Comparison of ENCODE assay signal across 21 cellular contexts in the genomic region with DNA sequence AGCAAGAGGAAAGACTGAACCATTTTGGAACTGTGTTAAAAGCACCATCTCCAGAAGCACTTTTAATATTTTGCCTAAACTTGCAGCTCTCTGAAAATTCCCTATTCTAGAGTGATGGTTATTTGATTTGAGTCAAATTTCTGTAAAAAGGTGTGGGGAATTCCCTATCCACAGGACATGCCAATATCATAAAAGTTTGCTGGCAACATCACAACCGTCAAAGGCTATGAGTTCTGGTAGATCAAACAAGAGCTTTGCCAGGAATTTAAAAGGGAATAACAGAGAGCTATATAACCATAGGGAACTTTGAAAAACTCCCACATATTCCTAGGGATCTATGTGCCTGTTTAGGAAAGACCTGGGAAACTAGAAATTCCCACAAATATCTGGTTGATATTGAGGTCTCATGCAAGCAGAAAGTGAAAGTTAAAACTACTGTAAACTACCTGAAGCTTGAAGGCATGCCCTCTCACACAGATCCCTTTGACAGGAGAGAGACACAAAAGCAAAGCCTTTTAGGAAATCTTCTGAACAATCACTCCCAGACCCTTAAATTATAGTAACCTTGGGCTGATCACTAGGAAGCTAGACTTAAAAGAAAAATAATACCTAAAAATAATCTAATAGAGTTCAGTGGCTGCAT.
DNase-seq lines count a peak whose midpoint lies in the region; ATAC-seq, FAIRE-seq and TF ChIP-seq lines count a peak whose summit lies in the region.
"Had no signal": no experiment of that assay in that cellular context is flagged by ENCODE, and none has a peak within 500 bp of the region (broad histone marks: within the 10 kb centered on the region; RNA-seq: fewer than 3 reads in every experiment).

No MANE protein-coding gene starts in this region.

- WGBS in right lobe of liver (ENCODE audit: insufficient coverage, low coverage, low lambda C conversion rate, missing lambda C conversion rate) = 32% methylated on average over 1 of the region's 1 CpG

- H2AFZ ChIP-seq in Loucy (ENCODE audit: low read length) = 0 out of 2 replicates have a peak overlapping the region, but pooled peaks have one; percentile 48

- H3K9me3 Mint-ChIP-seq in Calu3 (ENCODE audit: low read depth, unreplicated experiment) = no peaks in the 10 kb centered on the region
- peaks cover 11% of the 10 kb centered on the region for H3K9me3 Mint-ChIP-seq in mesothelial cell of epicardium

- H3K4me1 Mint-ChIP-seq in Calu3 (ENCODE audit: low read depth, unreplicated experiment) (no peaks in the 10 kb centered on the region), mesothelial cell of epicardium (peaks cover 6% of the 10 kb centered on the region)
- H3K4me1 Mint-ChIP-seq: CD4-positive, alpha-beta memory T cell had no signal

- H3K4me2 ChIP-seq in Loucy (ENCODE audit: low read depth, low read length, poor library complexity, severe bottlenecking) = peak overlapping the region; percentile 61
- H3K4me2 ChIP-seq: BLaER1 had no signal

- CTCF ChIA-PET in Calu3 (lab: Charles Lee) = interaction anchor here (0.9 kb wide), 1 partner anchor 10 kb away, joined by 3 read pairs; no protein-coding TSS in a partner anchor

- TF ChIP-seq CTCF in Calu3 (IDR thresholded peaks at IDR 0.05; ENCODE audit: unreplicated experiment) (no peak), Loucy (conservative IDR thresholded peaks at IDR 0.05; ENCODE audit: low read length) (no peak), bronchial epithelial cell (IDR thresholded peaks at IDR 0.05; ENCODE audit: insufficient read depth, low read length, severe bottlenecking) (no peak), right lobe of liver (IDR thresholded peaks at IDR 0.05) (no peak), mesothelial cell of epicardium (IDR thresholded peaks at IDR 0.05; ENCODE audit: unreplicated experiment) (no peak)

- H3K9me3 ChIP-seq in Loucy (ENCODE audit: insufficient read depth, low read depth, low read length) = no peaks in the 10 kb centered on the region
- no peaks in the 10 kb centered on the region for H3K9me3 ChIP-seq in right lobe of liver
- H3K9me3 ChIP-seq in HAP-1 = no peaks in the 10 kb centered on the region
- H3K9me3 ChIP-seq: BLaER1, Peyer's patch, SJSA1 had no signal

- no peak for TF ChIP-seq POLR2A in right lobe of liver (IDR thresholded peaks at IDR 0.05)

- peak; percentile 66 to 90 (median 84) for ATAC-seq in right lobe of liver
- ATAC-seq in HG02852 (IDR thresholded peaks at IDR 0.05; ENCODE audit: unreplicated experiment) = no peak

- no peaks in the 10 kb centered on the region for H3K36me3 Mint-ChIP-seq in Calu3 (ENCODE audit: insufficient read depth, unreplicated experiment)
- H3K36me3 Mint-ChIP-seq in mesothelial cell of epicardium = no peaks in the 10 kb centered on the region
- H3K36me3 Mint-ChIP-seq: CD4-positive, alpha-beta memory T cell had no signal

- H3K27ac Mint-ChIP-seq in Calu3 (ENCODE audit: unreplicated experiment) (no peak overlapping the region), mesothelial cell of epicardium (no peak overlapping the region)
- H3K27ac Mint-ChIP-seq: CD4-positive, alpha-beta memory T cell had no signal

- DNase-seq in Calu3 (no peak), bronchial epithelial cell (ENCODE audit: low read depth) (peak; percentile 15), right lobe of liver (no peak), mesothelial cell of epicardium (ENCODE audit: low spot score in 2 of 2, unreplicated experiment in 2 of 2) (no peak), inferior parietal cortex (ENCODE audit: extremely low spot score) (no peak), HAP-1 (ENCODE audit: low spot score in 2 of 2) (no peak)
- DNase-seq: CD4-positive, alpha-beta memory T cell; DMS53; HCEC 1CT; KBM-7; NCI-H1417 treated with DMSO at 0.1 percent for 48 hours; NCI-H187 treated with DMSO at 0.1 percent for 48 hours; NCI-H345; NCI-H526; Peyer's patch had no signal

- H3K4me3 ChIP-seq in Loucy (ENCODE audit: low read length, poor library complexity, severe bottlenecking) = no peak overlapping the region
- H3K4me3 ChIP-seq in bronchial epithelial cell (ENCODE audit: low read depth, low read length) = no peak overlapping the region
- peak overlapping the region in 2 of 3 donors; percentile 21 to 35 for H3K4me3 ChIP-seq in right lobe of liver
- no peak overlapping the region for H3K4me3 ChIP-seq in HAP-1
- H3K4me3 ChIP-seq: BLaER1, Peyer's patch, SJSA1 had no signal

- no peak overlapping the region for H3K27ac ChIP-seq in right lobe of liver
- H3K27ac ChIP-seq: BLaER1, Peyer's patch, SJSA1 had no signal

- intact Hi-C loops in Calu3 (cut with micrococcal nuclease; ENCODE audit: unreplicated experiment) (no loop called here), right lobe of liver (cut with DNase I) (no loop called here)

- no peaks in the 10 kb centered on the region for H3K9me2 ChIP-seq in Loucy (replicated peaks; ENCODE audit: low read depth, low read length)

- no TSS peak for BruUV-seq in Calu3 (replicated peaks; lab: Mats Ljungman, UMichigan)

- H3K27me3 ChIP-seq in Loucy (ENCODE audit: insufficient read depth, low read length, poor library complexity, severe bottlenecking) (no peaks in the 10 kb centered on the region), bronchial epithelial cell (ENCODE audit: control insufficient read depth, insufficient read depth, low read length) (no peaks in the 10 kb centered on the region), right lobe of liver (no peaks in the 10 kb centered on the region), HAP-1 (ENCODE audit: low read depth) (no peaks in the 10 kb centered on the region; the same call in 1 of the 2 replicates)
- H3K27me3 ChIP-seq: BLaER1, Peyer's patch, SJSA1 had no signal

- in situ Hi-C loops in HAP-1 (cut with MboI; ENCODE audit: low sequenced_read_pairs) = no loop called here

- H3F3A ChIP-seq in Loucy (ENCODE audit: low read depth) = no peaks in the 10 kb centered on the region

- no peaks in the 10 kb centered on the region for H3K36me3 ChIP-seq in Loucy (ENCODE audit: insufficient read depth, low read length)
- no peaks in the 10 kb centered on the region for H3K36me3 ChIP-seq in bronchial epithelial cell (ENCODE audit: control insufficient read depth, insufficient read depth, low read length)
- no peaks in the 10 kb centered on the region for H3K36me3 ChIP-seq in right lobe of liver
- no peaks in the 10 kb centered on the region for H3K36me3 ChIP-seq in HAP-1 (replicated peaks)
- H3K36me3 ChIP-seq: BLaER1, Peyer's patch, SJSA1 had no signal

- H3K4me3 Mint-ChIP-seq in Calu3 (ENCODE audit: low read depth, unreplicated experiment) (peak overlapping the region; percentile 33), mesothelial cell of epicardium (no peak overlapping the region)
- H3K4me3 Mint-ChIP-seq: CD4-positive, alpha-beta memory T cell had no signal

- no peaks in the 10 kb centered on the region for H3K79me2 ChIP-seq in Loucy (ENCODE audit: insufficient read depth, low read length)

- H3K27me3 Mint-ChIP-seq in Calu3 (ENCODE audit: unreplicated experiment) (no peaks in the 10 kb centered on the region), mesothelial cell of epicardium (ENCODE audit: low read depth) (peaks cover 3% of the 10 kb centered on the region)
- H3K27me3 Mint-ChIP-seq: CD4-positive, alpha-beta memory T cell had no signal

- H4K20me1 ChIP-seq in Loucy (ENCODE audit: insufficient read depth, low read length, poor library complexity, severe bottlenecking) = no peaks in the 10 kb centered on the region
- H4K20me1 ChIP-seq: BLaER1 had no signal

- H3K9ac ChIP-seq in Loucy (ENCODE audit: low read depth, low read length, poor library complexity, severe bottlenecking) = no peak overlapping the region
- H3K9ac ChIP-seq: BLaER1 had no signal

- H3K4me1 ChIP-seq in Loucy (ENCODE audit: insufficient read depth, low read length, poor library complexity, severe bottlenecking) (no peaks in the 10 kb centered on the region), right lobe of liver (no peaks in the 10 kb centered on the region), HAP-1 (no peaks in the 10 kb centered on the region)
- H3K4me1 ChIP-seq: BLaER1, Peyer's patch, SJSA1 had no signal

- FAIRE-seq in bronchial epithelial cell (lab: Jason Lieb, UNC) = no peak
- FAIRE-seq: A204.1, GM12892 had no signal

Comparison
In these comparisons a context has a peak if more than half of its experiments do, and no peak if none do; other contexts are left out.
1. H3K4me3 ChIP-seq: peak in right lobe of liver (2 of 3); none in Loucy (single experiment), bronchial epithelial cell (single experiment) and HAP-1 (single experiment).